In genomic region chr5:36605241-36605640, GRCh38 we compare ENCODE assay signal across 1 cellular context.
TF ChIP-seq lines count a peak whose summit lies in the region.

No MANE protein-coding gene starts in this region.

TF ChIP-seq in GM23338, 12 proteins besides CTCF, POLR2A, EP300 and RAD21 (continued from another document):
- TF ChIP-seq REST (IDR thresholded peaks at IDR 0.05; ENCODE audit: unreplicated experiment) (no peak), ZNF462 (CRISPR knock-in tag; IDR thresholded peaks at IDR 0.05) (no peak), POLR2AphosphoS5 (IDR thresholded peaks at IDR 0.05; ENCODE audit: low read depth) (no peak), EZH2 (IDR thresholded peaks at IDR 0.05; ENCODE audit: low read depth, unreplicated experiment) (no peak), CREB1 (CRISPR knock-in tag; IDR thresholded peaks at IDR 0.05; ENCODE audit: low read depth) (no peak), ETS1 (IDR thresholded peaks at IDR 0.05) (no peak), JUNB (IDR thresholded peaks at IDR 0.05; ENCODE audit: unreplicated experiment) (no peak), EZH2phosphoT487 (IDR thresholded peaks at IDR 0.05; ENCODE audit: unreplicated experiment) (no peak)
